Comparison of ENCODE assay signal across 2 cellular contexts in genomic region chr15:65610871-65611718, GRCh38.
TF ChIP-seq lines count a peak whose summit lies in the region.

TSS of gene INTS14 (minus strand) at chr15:65611131. CDS start at chr15:65607380, 3,751 bp downstream.

TF ChIP-seq in IMR-90, 13 proteins besides CTCF, POLR2A, EP300 and RAD21:
- TF ChIP-seq, protein P1, sequence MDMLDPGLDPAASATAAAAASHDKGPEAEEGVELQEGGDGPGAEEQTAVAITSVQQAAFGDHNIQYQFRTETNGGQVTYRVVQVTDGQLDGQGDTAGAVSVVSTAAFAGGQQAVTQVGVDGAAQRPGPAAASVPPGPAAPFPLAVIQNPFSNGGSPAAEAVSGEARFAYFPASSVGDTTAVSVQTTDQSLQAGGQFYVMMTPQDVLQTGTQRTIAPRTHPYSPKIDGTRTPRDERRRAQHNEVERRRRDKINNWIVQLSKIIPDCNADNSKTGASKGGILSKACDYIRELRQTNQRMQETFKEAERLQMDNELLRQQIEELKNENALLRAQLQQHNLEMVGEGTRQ (IDR thresholded peaks at IDR 0.05; ENCODE audit: low read depth, low read length): 0 out of 2 replicates have a peak, but pooled peaks have one; percentile 2
- no peak; the same call in 1 of the 2 replicates for TF ChIP-seq BHLHE40 (IDR thresholded peaks at IDR 0.05; ENCODE audit: low read depth, low read length)
- TF ChIP-seq RCOR1 (IDR thresholded peaks at IDR 0.05; ENCODE audit: insufficient replicate concordance, low read length): no peak
- TF ChIP-seq CEBPB (IDR thresholded peaks at IDR 0.05; ENCODE audit: low read depth, low read length): no peak
- TF ChIP-seq RFX5 (IDR thresholded peaks at IDR 0.05; ENCODE audit: low read depth, low read length): no peak
- no peak for TF ChIP-seq SMC3 (IDR thresholded peaks at IDR 0.05; ENCODE audit: low read depth, low read length)
- TF ChIP-seq MAZ (IDR thresholded peaks at IDR 0.05; ENCODE audit: borderline replicate concordance, low read depth, low read length): peak; percentile 99
- TF ChIP-seq MAFK (IDR thresholded peaks at IDR 0.05; ENCODE audit: low read depth, low read length): no peak
- TF ChIP-seq NFE2L2 (IDR thresholded peaks at IDR 0.05; ENCODE audit: low read depth, low read length): no peak
- peak; percentile 43; the same call in 1 of the 2 replicates for TF ChIP-seq MXI1 (IDR thresholded peaks at IDR 0.05; ENCODE audit: borderline replicate concordance, low read depth, low read length)
- TF ChIP-seq, protein P2, sequence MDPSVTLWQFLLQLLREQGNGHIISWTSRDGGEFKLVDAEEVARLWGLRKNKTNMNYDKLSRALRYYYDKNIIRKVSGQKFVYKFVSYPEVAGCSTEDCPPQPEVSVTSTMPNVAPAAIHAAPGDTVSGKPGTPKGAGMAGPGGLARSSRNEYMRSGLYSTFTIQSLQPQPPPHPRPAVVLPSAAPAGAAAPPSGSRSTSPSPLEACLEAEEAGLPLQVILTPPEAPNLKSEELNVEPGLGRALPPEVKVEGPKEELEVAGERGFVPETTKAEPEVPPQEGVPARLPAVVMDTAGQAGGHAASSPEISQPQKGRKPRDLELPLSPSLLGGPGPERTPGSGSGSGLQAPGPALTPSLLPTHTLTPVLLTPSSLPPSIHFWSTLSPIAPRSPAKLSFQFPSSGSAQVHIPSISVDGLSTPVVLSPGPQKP (IDR thresholded peaks at IDR 0.05; ENCODE audit: borderline replicate concordance, low read depth, low read length): no peak
- no peak for TF ChIP-seq CHD1 (IDR thresholded peaks at IDR 0.05; ENCODE audit: low read depth, low read length)

TF ChIP-seq in endothelial cell of umbilical vein, 7 proteins besides CTCF, POLR2A, EP300 and RAD21:
- TF ChIP-seq MYC (IDR thresholded peaks at IDR 0.05; ENCODE audit: low read depth, low read length) (no peak), POLR2AphosphoS5 (IDR thresholded peaks at IDR 0.05; ENCODE audit: insufficient read depth, low read depth, low read length) (peak; percentile 98)
TF ChIP-seq in endothelial cell of umbilical vein: peak in this region for 1.
